ENCODE assay signal across 1 cellular context in genomic region chr5:138559937-138560336, GRCh38.
TF ChIP-seq lines count a peak whose summit lies in the region.

No MANE protein-coding gene starts in this region.

TF ChIP-seq in A549, 52 proteins besides CTCF, POLR2A, EP300 and RAD21:
- TF ChIP-seq HMGXB4 (CRISPR knock-in tag; IDR thresholded peaks at IDR 0.05; ENCODE audit: borderline replicate concordance), result no peak
- TF ChIP-seq TP53 (CRISPR knock-in tag; IDR thresholded peaks at IDR 0.05), result no peak
- TF ChIP-seq TFCP2L1 (CRISPR knock-in tag; IDR thresholded peaks at IDR 0.05), result no peak
- TF ChIP-seq PBX3 (IDR thresholded peaks at IDR 0.05), result no peak
- no peak for TF ChIP-seq EHMT2 (IDR thresholded peaks at IDR 0.05; ENCODE audit: low read depth)
- no peak for TF ChIP-seq ZSCAN20 (CRISPR knock-in tag; IDR thresholded peaks at IDR 0.05)
- TF ChIP-seq FOSB (CRISPR knock-in tag; IDR thresholded peaks at IDR 0.05), result no peak
- no peak for TF ChIP-seq HOXB13 (CRISPR knock-in tag; IDR thresholded peaks at IDR 0.05; ENCODE audit: low read depth)
- TF ChIP-seq FOSL2 (IDR thresholded peaks at IDR 0.05), result no peak
- no peak for TF ChIP-seq FOSL2 (CRISPR knock-in tag; IDR thresholded peaks at IDR 0.05)
- TF ChIP-seq BHLHE40 (IDR thresholded peaks at IDR 0.05; ENCODE audit: low read depth, low read length), result no peak
- TF ChIP-seq MAZ (IDR thresholded peaks at IDR 0.05; ENCODE audit: borderline replicate concordance, low read depth, low read length), result no peak
- no peak for TF ChIP-seq BCL3 (IDR thresholded peaks at IDR 0.05)
- TF ChIP-seq MAX (IDR thresholded peaks at IDR 0.05), result no peak
- no peak for TF ChIP-seq GATA3 (IDR thresholded peaks at IDR 0.05; ENCODE audit: borderline replicate concordance)
- TF ChIP-seq KDM1A (IDR thresholded peaks at IDR 0.05; ENCODE audit: low read depth), result no peak
- no peak for TF ChIP-seq HDAC2 (IDR thresholded peaks at IDR 0.05)
- no peak; a peak in 1 of 5 replicates for TF ChIP-seq JUN (IDR thresholded peaks at IDR 0.05)
- no peak for TF ChIP-seq MAFK (IDR thresholded peaks at IDR 0.05; ENCODE audit: partially characterized antibody)
- TF ChIP-seq ZFP36 (IDR thresholded peaks at IDR 0.05; ENCODE audit: borderline replicate concordance, partially characterized antibody), result no peak
- TF ChIP-seq E2F6 (IDR thresholded peaks at IDR 0.05; ENCODE audit: borderline replicate concordance, low read depth), result no peak
